Comparison of ENCODE assay signal across 32 cellular contexts in the genomic region with DNA sequence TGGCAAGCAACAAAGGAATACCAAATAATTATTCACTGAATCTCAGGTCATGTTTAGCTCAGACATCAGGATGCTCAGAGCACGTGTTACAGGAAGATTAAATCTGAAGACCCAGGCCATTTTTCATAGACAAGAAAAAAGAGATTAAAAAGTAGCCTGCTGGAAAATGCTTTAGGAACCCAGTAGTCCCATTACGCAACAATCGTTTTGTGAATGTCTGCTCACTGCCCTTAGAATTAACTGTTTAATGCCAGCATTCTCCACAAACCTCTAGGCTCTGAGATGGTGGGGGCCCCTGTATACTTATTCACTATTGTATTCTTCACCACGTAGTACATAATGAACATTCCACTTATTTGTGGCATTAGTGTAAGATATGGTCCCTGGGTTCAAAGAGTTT.
"Had no signal": no experiment of that assay in that cellular context is flagged by ENCODE, and none has a peak within 500 bp of the region (broad histone marks: within the 10 kb centered on the region; RNA-seq: fewer than 3 reads in every experiment).

No MANE protein-coding gene starts in this region.

- H3K4me3 ChIP-seq: body of pancreas, esophagus squamous epithelium had no signal

- H3K9me3 Mint-ChIP-seq: activated CD4-positive, alpha-beta memory T cell treated with anti-CD3 and anti-CD28 coated beads, Interleukin-2, amount 10 ng/mL, durations not matched to agents 7 days and 5 days; activated CD4-positive, alpha-beta T cell treated with anti-CD3 and anti-CD28 coated beads, Interleukin-2, amount 10 ng/mL, durations not matched to agents 7 days and 5 days; activated T-cell treated with anti-CD3 and anti-CD28 coated beads, Interleukin-2, amount 50 U/mL, for 24 hours; activated T-helper 17 cell treated with anti-CD3 and anti-CD28 coated beads, Interleukin-2, amount 50 U/mL, for 72 hours; WTC11 had no signal

- DNase-seq: activated CD4-positive, alpha-beta memory T cell treated with anti-CD3 and anti-CD28 coated beads, Interleukin-2, amount 10 ng/mL, durations not matched to agents 7 days and 5 days; activated CD4-positive, alpha-beta T cell treated with anti-CD3 and anti-CD28 coated beads for 1 hour; activated CD4-positive, alpha-beta T cell treated with anti-CD3 and anti-CD28 coated beads for 4 hours; activated CD4-positive, alpha-beta T cell treated with anti-CD3 and anti-CD28 coated beads, Interleukin-2, amount 10 ng/mL, durations not matched to agents 7 days and 5 days; activated CD4-positive, alpha-beta T cell treated with anti-CD3 and anti-CD28 coated beads, Interleukin-2, amount 50 U/mL, for 4 hours; activated CD8-positive, alpha-beta memory T cell treated with anti-CD3 and anti-CD28 coated beads, Interleukin-2, amount 50 U/mL, for 48 hours; activated effector memory CD4-positive, alpha-beta T cell treated with Interleukin-2 at 50 U/mL for 16 hours; activated gamma-delta T cell treated with Interleukin-2 at 50 U/mL for 16 hours; activated naive CD4-positive, alpha-beta T cell treated with anti-CD3 and anti-CD28 coated beads, Interleukin-2, amount 50 U/mL, for 16 hours; activated naive CD4-positive, alpha-beta T cell treated with Interleukin-2 at 50 U/mL for 16 hours; activated T-cell treated with anti-CD3 and anti-CD28 coated beads for 4 hours; activated T-cell treated with anti-CD3 and anti-CD28 coated beads, Interleukin-2, amount 50 U/mL, for 24 hours; amygdala; aorta; body of pancreas; caudate nucleus; cortex of kidney; dermis blood vessel endothelial cell; effector CD8-positive, alpha-beta T cell; esophagus squamous epithelium; foreskin melanocyte; head of caudate nucleus; T-helper 2 cell had no signal

- ATAC-seq: activated T-helper 17 cell treated with anti-CD3 and anti-CD28 coated beads, Interleukin-2, amount 50 U/mL, for 72 hours; body of pancreas; WTC11 had no signal

- H3K27ac Mint-ChIP-seq: activated CD4-positive, alpha-beta memory T cell treated with anti-CD3 and anti-CD28 coated beads, Interleukin-2, amount 10 ng/mL, durations not matched to agents 7 days and 5 days; activated CD4-positive, alpha-beta T cell treated with anti-CD3 and anti-CD28 coated beads, Interleukin-2, amount 10 ng/mL, durations not matched to agents 7 days and 5 days; activated naive CD8-positive, alpha-beta T cell; activated T-cell treated with anti-CD3 and anti-CD28 coated beads, Interleukin-2, amount 50 U/mL, for 24 hours; activated T-helper 17 cell treated with anti-CD3 and anti-CD28 coated beads, Interleukin-2, amount 50 U/mL, for 72 hours; WTC11 had no signal

- H3K4me3 Mint-ChIP-seq: activated CD4-positive, alpha-beta memory T cell treated with anti-CD3 and anti-CD28 coated beads, Interleukin-2, amount 10 ng/mL, durations not matched to agents 7 days and 5 days; activated CD4-positive, alpha-beta T cell treated with anti-CD3 and anti-CD28 coated beads, Interleukin-2, amount 10 ng/mL, durations not matched to agents 7 days and 5 days; activated naive CD8-positive, alpha-beta T cell; activated T-cell treated with anti-CD3 and anti-CD28 coated beads, Interleukin-2, amount 50 U/mL, for 24 hours; activated T-helper 17 cell treated with anti-CD3 and anti-CD28 coated beads, Interleukin-2, amount 50 U/mL, for 72 hours; WTC11 had no signal

- FAIRE-seq: colon, endometrium, endothelial cell of umbilical vein, TTC549 had no signal

- H3K4me1 ChIP-seq: body of pancreas, esophagus squamous epithelium had no signal

- H3K4me1 Mint-ChIP-seq: activated CD4-positive, alpha-beta memory T cell treated with anti-CD3 and anti-CD28 coated beads, Interleukin-2, amount 10 ng/mL, durations not matched to agents 7 days and 5 days; activated CD4-positive, alpha-beta T cell treated with anti-CD3 and anti-CD28 coated beads, Interleukin-2, amount 10 ng/mL, durations not matched to agents 7 days and 5 days; activated T-helper 17 cell treated with anti-CD3 and anti-CD28 coated beads, Interleukin-2, amount 50 U/mL, for 72 hours had no signal

- H3K27ac ChIP-seq: body of pancreas, epithelial cell of prostate, esophagus squamous epithelium, VCaP had no signal

- H3K27me3 Mint-ChIP-seq: activated CD4-positive, alpha-beta memory T cell treated with anti-CD3 and anti-CD28 coated beads, Interleukin-2, amount 10 ng/mL, durations not matched to agents 7 days and 5 days; activated CD4-positive, alpha-beta T cell treated with anti-CD3 and anti-CD28 coated beads, Interleukin-2, amount 10 ng/mL, durations not matched to agents 7 days and 5 days; activated naive CD8-positive, alpha-beta T cell had no signal

- H3K27me3 ChIP-seq: body of pancreas, esophagus squamous epithelium had no signal

- H3K36me3 ChIP-seq: esophagus squamous epithelium had no signal

- H3K36me3 Mint-ChIP-seq: activated naive CD8-positive, alpha-beta T cell; WTC11 had no signal

- H3K9me3 ChIP-seq: body of pancreas, esophagus squamous epithelium had no signal
